14 cellular contexts compared by ENCODE assay signal in the genomic region with DNA sequence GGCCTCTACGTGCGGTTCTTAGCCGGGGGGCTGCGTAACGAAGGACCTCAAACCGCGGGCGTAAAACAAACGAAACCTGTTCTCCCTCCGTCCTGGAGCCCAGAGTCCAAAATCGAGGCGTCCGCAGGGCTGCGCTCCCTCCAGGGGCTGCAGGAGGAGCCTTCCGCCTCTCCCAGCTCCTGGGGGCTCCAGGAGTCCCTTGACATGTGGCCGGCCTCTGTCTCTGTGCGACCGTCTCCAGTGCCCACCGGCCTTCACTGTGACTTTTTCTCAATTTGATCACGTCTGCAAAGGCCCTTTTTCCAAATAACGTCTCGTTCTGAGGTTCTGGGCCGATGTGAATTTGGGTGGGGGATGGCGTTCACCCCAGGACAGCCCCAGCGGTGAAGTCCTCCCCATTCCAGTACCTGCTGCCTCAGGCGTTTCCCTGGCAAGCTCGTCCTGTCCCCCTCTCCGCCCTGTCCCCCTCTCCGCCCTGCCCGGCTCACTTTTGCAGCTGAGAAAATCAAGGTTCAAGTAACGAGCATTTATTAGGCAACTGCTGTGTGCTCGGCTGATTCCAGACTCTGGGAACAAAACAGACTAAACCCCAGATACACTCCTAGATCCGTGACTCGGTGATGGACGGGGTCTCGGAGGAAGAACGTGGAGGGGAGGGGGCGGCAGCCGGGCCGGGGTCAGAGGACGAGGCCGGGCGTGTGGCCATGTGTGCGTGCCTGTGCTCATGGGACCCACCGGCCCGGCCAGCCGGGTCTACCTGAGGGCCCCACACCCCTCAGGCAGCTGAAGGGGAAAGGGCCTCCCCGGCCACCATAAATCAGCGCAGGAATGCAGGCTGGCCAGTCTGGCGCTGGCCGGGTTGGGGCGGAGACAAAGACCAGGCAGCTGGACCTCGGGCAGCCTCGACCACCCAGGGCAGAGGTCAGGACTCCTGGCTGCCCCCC. TPM values are rescaled to one million over a fixed set of nuclear protein-coding genes. Genes with fewer than 3 reads are reported as not detected.
DNase-seq lines count a peak whose midpoint lies in the region; ATAC-seq, FAIRE-seq and TF ChIP-seq lines count a peak whose summit lies in the region.
"Had no signal": no experiment of that assay in that cellular context is flagged by ENCODE, and none has a peak within 500 bp of the region (broad histone marks: within the 10 kb centered on the region; RNA-seq: fewer than 3 reads in every experiment).

No MANE protein-coding gene starts in this region.

- peaks cover 26% of the 10 kb centered on the region for H3K4me1 ChIP-seq in astrocyte (ENCODE audit: insufficient read depth, low read length)
- H3K4me1 ChIP-seq in psoas muscle = no peaks in the 10 kb centered on the region

- H3K27me3 ChIP-seq in astrocyte (ENCODE audit: insufficient read depth, low read length) (no peaks in the 10 kb centered on the region), psoas muscle (ENCODE audit: insufficient read depth in 3 of 3, low read length in 2 of 3) (peaks cover 0 to 17% (median 9%) of the 10 kb centered on the region in 3 donors), dorsolateral prefrontal cortex (no peaks in the 10 kb centered on the region)

- DNase-seq in GM12892 (ENCODE audit: insufficient read length) (no peak), astrocyte (ENCODE audit: low read depth) (no peak), mesothelial cell of epicardium (ENCODE audit: low spot score in 2 of 2, unreplicated experiment in 2 of 2) (no peak), psoas muscle (no peak), dorsolateral prefrontal cortex (no peak)
- DNase-seq: DMS53; immature natural killer cell; NCI-H2081 treated with DMSO at 0.1 percent for 48 hours; right cardiac atrium; stimulated activated naive CD8-positive, alpha-beta T cell treated with anti-CD3 and anti-CD28 coated beads, Interleukin-15, amount 100 ng/mL, for 72 hours had no signal

- FAIRE-seq in GM12892 (lab: Jason Lieb, UNC) (no peak), astrocyte (lab: Jason Lieb, UNC) (no peak)

- H3K4me1 Mint-ChIP-seq in astrocyte (ENCODE audit: low read depth, unreplicated experiment) (peaks cover 10% of the 10 kb centered on the region), mesothelial cell of epicardium (peaks cover 65% of the 10 kb centered on the region)

- H3K79me2 ChIP-seq in astrocyte (ENCODE audit: insufficient read depth, low read length) = peaks cover 49% of the 10 kb centered on the region

- TF ChIP-seq POLR2A in GM12892 (IDR thresholded peaks at IDR 0.05; ENCODE audit: low read depth, low read length) (0 out of 2 replicates have a peak, but pooled peaks have one; percentile 3), GM18505 (IDR thresholded peaks at IDR 0.05; ENCODE audit: borderline replicate concordance, extremely low read depth, insufficient read depth, insufficient read length) (no peak)

- H3K27me3 Mint-ChIP-seq in astrocyte (ENCODE audit: low read depth, unreplicated experiment) (no peaks in the 10 kb centered on the region), mesothelial cell of epicardium (ENCODE audit: low read depth) (no peaks in the 10 kb centered on the region)
- H3K27me3 Mint-ChIP-seq: stimulated activated naive CD8-positive, alpha-beta T cell treated with anti-CD3 and anti-CD28 coated beads, Interleukin-15, amount 100 ng/mL, for 72 hours had no signal

- no peak overlapping the region for H3K4me3 ChIP-seq in astrocyte (ENCODE audit: insufficient read depth, low read depth, low read length)
- no peak overlapping the region for H3K4me3 ChIP-seq in psoas muscle
- H3K4me3 ChIP-seq in dorsolateral prefrontal cortex = no peak overlapping the region
- H3K4me3 ChIP-seq: coronary artery had no signal

- H3K4me3 Mint-ChIP-seq in astrocyte (ENCODE audit: unreplicated experiment) (no peak overlapping the region), mesothelial cell of epicardium (peak overlapping the region; percentile 13)
- H3K4me3 Mint-ChIP-seq: immature natural killer cell; stimulated activated naive CD8-positive, alpha-beta T cell treated with anti-CD3 and anti-CD28 coated beads, Interleukin-15, amount 100 ng/mL, for 72 hours had no signal

- H3K36me3 ChIP-seq in astrocyte (ENCODE audit: insufficient read depth, low read length) (no peaks in the 10 kb centered on the region), psoas muscle (ENCODE audit: insufficient read depth in 1 of 2, low read depth in 1 of 2) (peaks cover 0 to 4% of the 10 kb centered on the region in 2 donors)

- TF ChIP-seq CTCF in astrocyte (IDR thresholded peaks at IDR 0.05; ENCODE audit: insufficient read depth, low read depth, low read length) (no peak), mesothelial cell of epicardium (IDR thresholded peaks at IDR 0.05; ENCODE audit: unreplicated experiment) (no peak), psoas muscle (IDR thresholded peaks at IDR 0.05) (no peak), dorsolateral prefrontal cortex (IDR thresholded peaks at IDR 0.05 in 54 of 56, conservative IDR thresholded peaks at IDR 0.05 in 2 of 56; ENCODE audit: low read depth in 1 of 56, partially characterized antibody in 56 of 56) (no peak)

- H3K27ac ChIP-seq in astrocyte (ENCODE audit: low read depth, low read length) = peak overlapping the region; percentile 13
- no peak overlapping the region for H3K27ac ChIP-seq in psoas muscle
- H3K27ac ChIP-seq in dorsolateral prefrontal cortex = no peak overlapping the region
- H3K27ac ChIP-seq: coronary artery had no signal

- H3K9me3 ChIP-seq in astrocyte (ENCODE audit: insufficient read depth, low read depth, low read length) = no peaks in the 10 kb centered on the region
- no peaks in the 10 kb centered on the region for H3K9me3 ChIP-seq in psoas muscle

- H3K27ac Mint-ChIP-seq in astrocyte (ENCODE audit: unreplicated experiment) (no peak overlapping the region), mesothelial cell of epicardium (peak overlapping the region; percentile 96)
- H3K27ac Mint-ChIP-seq: immature natural killer cell; stimulated activated naive CD8-positive, alpha-beta T cell treated with anti-CD3 and anti-CD28 coated beads, Interleukin-15, amount 100 ng/mL, for 72 hours had no signal

- peaks cover 9% of the 10 kb centered on the region for H3K36me3 Mint-ChIP-seq in astrocyte (ENCODE audit: low read depth, unreplicated experiment)
- H3K36me3 Mint-ChIP-seq in mesothelial cell of epicardium = peaks cover 5% of the 10 kb centered on the region
- H3K36me3 Mint-ChIP-seq: immature natural killer cell had no signal

- H3K9ac ChIP-seq in astrocyte (ENCODE audit: low read length) = no peak overlapping the region

- ATAC-seq in GM18505 (IDR thresholded peaks at IDR 0.05; ENCODE audit: unreplicated experiment) (no peak), psoas muscle (no peak)
- ATAC-seq: activated CD4-positive, CD25-positive, alpha-beta regulatory T cell treated with anti-CD3 and anti-CD28 coated beads, Interleukin-2, amount 50 U/mL, for 24 hours; stimulated activated naive CD8-positive, alpha-beta T cell treated with anti-CD3 and anti-CD28 coated beads, Interleukin-15, amount 100 ng/mL, for 72 hours had no signal

- no peak overlapping the region for H2AFZ ChIP-seq in astrocyte (ENCODE audit: low read depth, low read length)

- WGBS in psoas muscle, 3 donors = 65 to 68% (median 66%) methylated on average over 51 to 54 of the region's 54 CpGs

- H3K9me3 Mint-ChIP-seq in astrocyte (ENCODE audit: unreplicated experiment) = no peaks in the 10 kb centered on the region
- no peaks in the 10 kb centered on the region for H3K9me3 Mint-ChIP-seq in mesothelial cell of epicardium
- H3K9me3 Mint-ChIP-seq: immature natural killer cell; stimulated activated naive CD8-positive, alpha-beta T cell treated with anti-CD3 and anti-CD28 coated beads, Interleukin-15, amount 100 ng/mL, for 72 hours had no signal

- peak overlapping the region; percentile 19 for H3K4me2 ChIP-seq in astrocyte (ENCODE audit: low read length)

- H4K20me1 ChIP-seq in astrocyte (ENCODE audit: insufficient read depth, low read length) = peaks cover 51% of the 10 kb centered on the region

- intact Hi-C loops in psoas muscle (cut with DNase I) (no loop called here), dorsolateral prefrontal cortex (cut with DNase I) (no loop called here)

RNA-seq across cellular contexts. Expression of gene WDR18, which starts 28.1 kb away (rescaled TPM):
- 14.6 TPM for polyA plus RNA-seq in GM12892 (2012; ENCODE audit: missing spikeins)
- total RNA-seq in astrocyte (60.0 and 68.9 TPM in 2 replicates), mesothelial cell of epicardium (59.3 to 65.2 TPM (median 59.4 TPM) in 3 replicates), psoas muscle (10 to 100 TPM; 17.4 to 28.0 (median 20.3) TPM), dorsolateral prefrontal cortex (10 to 100 TPM; 20.6 to 51.2 (median 30.3) TPM)
- 10 to 100 TPM; 30.8 to 77.9 (median 39.0) TPM for polyA plus RNA-seq in psoas muscle

RNA-seq across cellular contexts. Expression of gene ARID3A, which starts 30.2 kb away (rescaled TPM):
- polyA plus RNA-seq in GM12892 (2012; ENCODE audit: missing spikeins) = 20.7 TPM
- total RNA-seq in astrocyte (100 and 106 TPM in 2 replicates), mesothelial cell of epicardium (65.9 to 72.4 TPM (median 70.6 TPM) in 3 replicates), psoas muscle (1 to 10 TPM; 4.2 to 6.7 (median 4.9) TPM), dorsolateral prefrontal cortex (10 to 100 TPM in 40 of 120 experiments, 1 to 10 TPM in 80; 3.8 to 17.6 (median 8.7) TPM)
- polyA plus RNA-seq in psoas muscle = 1 to 10 TPM; 2.3 to 4.2 (median 3.2) TPM

RNA-seq across cellular contexts. Expression of gene KISS1R, which starts 38.9 kb away (rescaled TPM):
- polyA plus RNA-seq in GM12892 (2012; ENCODE audit: missing spikeins) = 0.36 TPM
- not detected in 2 replicates for total RNA-seq in astrocyte
- 1.0 to 1.5 TPM (median 1.1 TPM) in 3 replicates for total RNA-seq in mesothelial cell of epicardium
- not detected for total RNA-seq in psoas muscle
- under 1 TPM in 1 of 3 donors, not detected in 2; 0.16 TPM for polyA plus RNA-seq in psoas muscle
- total RNA-seq in dorsolateral prefrontal cortex = 1 to 10 TPM in 59 of 120 experiments, under 1 TPM in 56, not detected in 5; 0.29 to 3.5 (median 1.0) TPM
- total RNA-seq: M059J, right cardiac atrium had no signal
- polyA plus RNA-seq: immature natural killer cell, right cardiac atrium had no signal

RNA-seq across cellular contexts. Expression of gene R3HDM4, which starts 43.1 kb away (rescaled TPM):
- polyA plus RNA-seq in GM12892 (2012; ENCODE audit: missing spikeins) = 25.0 TPM
- total RNA-seq in astrocyte (57.9 and 60.0 TPM in 2 replicates), mesothelial cell of epicardium (47.4 to 50.5 TPM (median 49.5 TPM) in 3 replicates), psoas muscle (10 to 100 TPM; 17.8 to 56.8 (median 50.6) TPM), dorsolateral prefrontal cortex (10 to 100 TPM; 26.1 to 60.5 (median 37.5) TPM)
- 10 to 100 TPM; 37.4 to 92.0 (median 60.8) TPM for polyA plus RNA-seq in psoas muscle

RNA-seq across cellular contexts. Expression of gene GRIN3B, which starts 44.1 kb away (rescaled TPM):
- not detected for polyA plus RNA-seq in GM12892 (2012; ENCODE audit: missing spikeins)
- 2.5 and 2.7 TPM in 2 replicates for total RNA-seq in astrocyte
- 0.29 to 0.36 TPM (median 0.34 TPM) in 3 replicates for total RNA-seq in mesothelial cell of epicardium
- total RNA-seq in psoas muscle = under 1 TPM in 1 of 4 donors, not detected in 3; 0.16 TPM
- under 1 TPM in 1 of 3 donors, not detected in 2; 0.01 TPM for polyA plus RNA-seq in psoas muscle
- total RNA-seq in dorsolateral prefrontal cortex = under 1 TPM in 3 of 120 experiments, not detected in 117; 0.13 to 0.76 (median 0.16) TPM
- total RNA-seq: M059J had no signal
- polyA plus RNA-seq: immature natural killer cell, right cardiac atrium had no signal
